Comparison of ENCODE assay signal across 20 cellular contexts in the genomic region with DNA sequence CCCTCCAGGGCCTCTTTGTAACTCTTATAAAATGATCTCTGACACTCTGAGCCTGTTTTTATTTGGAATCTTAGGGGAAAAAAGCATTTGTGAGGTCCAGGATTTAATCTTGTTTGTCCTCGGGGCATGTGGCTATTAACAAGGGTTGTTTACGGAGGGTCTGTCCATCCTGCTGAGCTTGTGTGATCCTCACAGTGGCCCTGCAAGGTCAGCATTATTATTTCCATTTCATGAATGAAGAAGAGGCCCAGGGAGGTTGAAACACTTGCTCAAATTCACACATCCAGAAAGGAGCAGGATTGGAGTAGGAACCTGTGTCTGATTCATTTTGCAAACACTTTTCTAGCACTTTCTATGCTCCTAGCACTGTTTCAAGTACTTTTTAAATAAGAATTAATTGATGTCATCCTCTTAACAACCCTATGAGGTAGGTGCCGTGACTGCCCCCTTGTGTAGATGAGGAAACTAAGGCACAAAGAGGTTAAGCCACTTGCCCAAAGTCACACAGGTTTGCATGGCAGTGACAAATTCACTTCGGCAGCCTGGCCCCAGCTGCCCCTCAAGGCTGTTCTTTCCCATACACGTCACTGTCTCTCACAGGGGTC.
DNase-seq lines count a peak whose midpoint lies in the region; ATAC-seq and TF ChIP-seq lines count a peak whose summit lies in the region.
"Had no signal": no experiment of that assay in that cellular context is flagged by ENCODE, and none has a peak within 500 bp of the region (broad histone marks: within the 10 kb centered on the region; RNA-seq: fewer than 3 reads in every experiment).

No MANE protein-coding gene starts in this region.

- ATAC-seq in SK-N-SH treated with all-trans-retinoic acid at 6 μM for 48 hours = no peak
- ATAC-seq: body of pancreas, right cardiac atrium, Right ventricle myocardium inferior, T-helper 17 cell had no signal

- H2AFZ ChIP-seq in SK-N-SH (ENCODE audit: low read depth) = no peak overlapping the region
- H2AFZ ChIP-seq in smooth muscle cell (ENCODE audit: low read depth) = no peak overlapping the region

- TF ChIP-seq CTCF in SK-N-SH (IDR thresholded peaks at IDR 0.05) (peak; percentile 8; the same call in 1 of the 2 replicates), NB4 (IDR thresholded peaks at IDR 0.05; ENCODE audit: low read depth, low read length) (no peak), endodermal cell (conservative IDR thresholded peaks at IDR 0.05) (peak; percentile 62), smooth muscle cell (IDR thresholded peaks at IDR 0.05; ENCODE audit: borderline replicate concordance, insufficient read depth, poor library complexity, severe bottlenecking) (peak; percentile 9)

- CTCF ChIA-PET in SK-N-SH (lab: Yijun Ruan, JAX) = interaction anchor here (0.8 to 2.2 kb wide), 6 partner anchors 9 to 234 kb away, joined by 3 to 6 read pairs (median 4); no protein-coding TSS in a partner anchor
- CTCF ChIA-PET in activated naive CD4-positive, alpha-beta T cell treated with anti-CD3 and anti-CD28 coated beads, Interleukin-2, amount 10 ng/mL, durations not matched to agents 7 days and 5 days (lab: Charles Lee) = no interaction called here

- peak; percentile 49 for TF ChIP-seq RAD21 in SK-N-SH (IDR thresholded peaks at IDR 0.05; ENCODE audit: low read length)

- no peaks in the 10 kb centered on the region for H3K27me3 Mint-ChIP-seq in endodermal cell (ENCODE audit: insufficient read depth)
- no peaks in the 10 kb centered on the region for H3K27me3 Mint-ChIP-seq in activated naive CD4-positive, alpha-beta T cell treated with anti-CD3 and anti-CD28 coated beads, Interleukin-2, amount 10 ng/mL, durations not matched to agents 7 days and 5 days

- H3K79me2 ChIP-seq in SK-N-SH (ENCODE audit: insufficient read depth) (no peaks in the 10 kb centered on the region), smooth muscle cell (ENCODE audit: low read depth) (no peaks in the 10 kb centered on the region)

- H3K27me3 ChIP-seq in SK-N-SH (ENCODE audit: insufficient read depth) (no peaks in the 10 kb centered on the region), endodermal cell (ENCODE audit: control insufficient read depth, insufficient read depth, low read length, poor library complexity, severe bottlenecking) (no peaks in the 10 kb centered on the region), smooth muscle cell (ENCODE audit: low read depth) (no peaks in the 10 kb centered on the region)
- H3K27me3 ChIP-seq: body of pancreas had no signal

- H3K4me1 Mint-ChIP-seq in endodermal cell = peaks cover 29% of the 10 kb centered on the region
- H3K4me1 Mint-ChIP-seq in activated naive CD4-positive, alpha-beta T cell treated with anti-CD3 and anti-CD28 coated beads, Interleukin-2, amount 10 ng/mL, durations not matched to agents 7 days and 5 days = no peaks in the 10 kb centered on the region
- H3K4me1 Mint-ChIP-seq: T-helper 17 cell had no signal

- H3F3A ChIP-seq in SK-N-SH (replicated peaks; ENCODE audit: insufficient read depth) (no peaks in the 10 kb centered on the region), smooth muscle cell (ENCODE audit: low read depth) (no peaks in the 10 kb centered on the region)

- no peak overlapping the region for H3K9ac ChIP-seq in SK-N-SH
- H3K9ac ChIP-seq in endodermal cell (ENCODE audit: extremely low read depth, low read length, poor library complexity, severe bottlenecking) = no peak overlapping the region
- no peak overlapping the region for H3K9ac ChIP-seq in smooth muscle cell (ENCODE audit: low read depth)

- H3K36me3 ChIP-seq in SK-N-SH (replicated peaks in 1 of 2; ENCODE audit: control insufficient read depth in 1 of 2, insufficient read depth in 2 of 2, low read length in 1 of 2) (no peaks in the 10 kb centered on the region), endodermal cell (ENCODE audit: control insufficient read depth, insufficient read depth, low read length) (no peaks in the 10 kb centered on the region), smooth muscle cell (ENCODE audit: low read depth) (no peaks in the 10 kb centered on the region)

- H3K27ac ChIP-seq in SK-N-SH (ENCODE audit: low read depth in 2 of 2, low read length in 1 of 2) (no peak overlapping the region; a peak in 1 of 4 replicates), endodermal cell (ENCODE audit: low read depth, low read length) (no peak overlapping the region), smooth muscle cell (ENCODE audit: low read depth) (no peak overlapping the region)
- H3K27ac ChIP-seq: body of pancreas had no signal

- POLR2A ChIA-PET in SK-N-SH (lab: Yijun Ruan, JAX) = no interaction called here

- no peak overlapping the region for H3K4me3 Mint-ChIP-seq in endodermal cell
- H3K4me3 Mint-ChIP-seq in activated naive CD4-positive, alpha-beta T cell treated with anti-CD3 and anti-CD28 coated beads, Interleukin-2, amount 10 ng/mL, durations not matched to agents 7 days and 5 days = no peak overlapping the region
- H3K4me3 Mint-ChIP-seq: activated naive CD4-positive, alpha-beta T cell treated with anti-CD3 and anti-CD28 coated beads for 36 hours; HFFc6; mesothelial cell of epicardium; T-helper 17 cell had no signal

- DNase-seq in SK-N-SH (peak; percentile 40), NB4 (ENCODE audit: low read depth) (peak; percentile 62), endodermal cell (peak; percentile 56), smooth muscle cell (lab: John Stamatoyannopoulos, UW; ENCODE audit: unreplicated experiment) (no peak), GM03348 (ENCODE audit: low spot score) (no peak), ecto neural progenitor cell (ENCODE audit: low spot score) (no peak)
- DNase-seq in activated naive CD4-positive, alpha-beta T cell treated with anti-CD3 and anti-CD28 coated beads, Interleukin-2, amount 10 ng/mL, durations not matched to agents 7 days and 5 days = no peak
- DNase-seq: activated CD4-positive, CD25-positive, alpha-beta regulatory T cell treated with anti-CD3 and anti-CD28 coated beads, Interleukin-2, amount 50 U/mL, for 72 hours; activated CD8-positive, alpha-beta memory T cell treated with anti-CD3 and anti-CD28 coated beads, Interleukin-2, amount 50 U/mL, for 4 hours; activated naive CD4-positive, alpha-beta T cell treated with anti-CD3 and anti-CD28 coated beads for 36 hours; body of pancreas; head of caudate nucleus; HFFc6; MV-4-11; NCI-H2171; right cardiac atrium; T-helper 17 cell had no signal

- H3K4me1 ChIP-seq in SK-N-SH (ENCODE audit: control insufficient read depth in 1 of 2, insufficient read depth in 2 of 2, low read depth in 1 of 2, low read length in 1 of 2) = peaks cover 0 to 18% of the 10 kb centered on the region in 2 experiments; a peak in 2 of 4 replicates
- no peaks in the 10 kb centered on the region for H3K4me1 ChIP-seq in endodermal cell (ENCODE audit: control insufficient read depth, insufficient read depth, low read length)
- no peaks in the 10 kb centered on the region for H3K4me1 ChIP-seq in smooth muscle cell (ENCODE audit: low read depth)
- H3K4me1 ChIP-seq: body of pancreas had no signal

- H3K9me3 ChIP-seq in SK-N-SH = no peaks in the 10 kb centered on the region
- H3K9me3 ChIP-seq in endodermal cell (ENCODE audit: control insufficient read depth, low read length) = peaks cover 4% of the 10 kb centered on the region
- H3K9me3 ChIP-seq in smooth muscle cell (replicated peaks; ENCODE audit: low read depth) = no peaks in the 10 kb centered on the region
- H3K9me3 ChIP-seq: body of pancreas had no signal

- WGBS in SK-N-SH (ENCODE audit: low lambda C conversion rate) = 64% methylated on average over 5 of the region's 5 CpGs
- 69 to 70% methylated on average over 4 to 5 of the region's 5 CpGs for WGBS in endodermal cell (ENCODE audit: insufficient coverage in 1 of 2, insufficient read length in 1 of 2), 2 experiments
- 77% methylated on average over 5 of the region's 5 CpGs for WGBS in smooth muscle cell (ENCODE audit: low lambda C conversion rate)

- H4K20me1 ChIP-seq in SK-N-SH (ENCODE audit: insufficient read depth) (no peaks in the 10 kb centered on the region), smooth muscle cell (ENCODE audit: low read depth) (no peaks in the 10 kb centered on the region)

- no peaks in the 10 kb centered on the region for H3K9me2 ChIP-seq in SK-N-SH

- TF ChIP-seq EP300 in SK-N-SH (IDR thresholded peaks at IDR 0.05; ENCODE audit: borderline replicate concordance in 1 of 2, low read depth in 1 of 2, low read length in 1 of 2) = no peak

- H3K4me2 ChIP-seq in SK-N-SH (no peak overlapping the region), smooth muscle cell (no peak overlapping the region)

- H3K4me3 ChIP-seq in SK-N-SH (ENCODE audit: low read depth in 2 of 2, low read length in 1 of 2) (no peak overlapping the region), NB4 (ENCODE audit: low read depth, low read length) (no peak overlapping the region), endodermal cell (ENCODE audit: low read length) (no peak overlapping the region), smooth muscle cell (no peak overlapping the region)
- H3K4me3 ChIP-seq: body of pancreas had no signal

- TF ChIP-seq POLR2A in NB4 (IDR thresholded peaks at IDR 0.05; ENCODE audit: extremely low read depth, insufficient read length) = no peak

- H3K36me3 Mint-ChIP-seq in endodermal cell (ENCODE audit: low read depth) = no peaks in the 10 kb centered on the region
- no peaks in the 10 kb centered on the region for H3K36me3 Mint-ChIP-seq in activated naive CD4-positive, alpha-beta T cell treated with anti-CD3 and anti-CD28 coated beads, Interleukin-2, amount 10 ng/mL, durations not matched to agents 7 days and 5 days
- H3K36me3 Mint-ChIP-seq: mesothelial cell of epicardium had no signal

- peak overlapping the region; percentile 38 for H3K27ac Mint-ChIP-seq in endodermal cell
- no peak overlapping the region for H3K27ac Mint-ChIP-seq in activated naive CD4-positive, alpha-beta T cell treated with anti-CD3 and anti-CD28 coated beads, Interleukin-2, amount 10 ng/mL, durations not matched to agents 7 days and 5 days
- H3K27ac Mint-ChIP-seq: activated naive CD4-positive, alpha-beta T cell treated with anti-CD3 and anti-CD28 coated beads for 36 hours; HFFc6; mesothelial cell of epicardium; T-helper 17 cell had no signal

- peaks cover 10% of the 10 kb centered on the region for H3K9me3 Mint-ChIP-seq in endodermal cell
- no peaks in the 10 kb centered on the region for H3K9me3 Mint-ChIP-seq in activated naive CD4-positive, alpha-beta T cell treated with anti-CD3 and anti-CD28 coated beads, Interleukin-2, amount 10 ng/mL, durations not matched to agents 7 days and 5 days
- H3K9me3 Mint-ChIP-seq: activated naive CD4-positive, alpha-beta T cell treated with anti-CD3 and anti-CD28 coated beads for 36 hours had no signal

TF ChIP-seq in SK-N-SH, 30 proteins besides CTCF, POLR2A, EP300 and RAD21 (continues in another document):
- TF ChIP-seq, protein P1, sequence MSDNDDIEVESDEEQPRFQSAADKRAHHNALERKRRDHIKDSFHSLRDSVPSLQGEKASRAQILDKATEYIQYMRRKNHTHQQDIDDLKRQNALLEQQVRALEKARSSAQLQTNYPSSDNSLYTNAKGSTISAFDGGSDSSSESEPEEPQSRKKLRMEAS (IDR thresholded peaks at IDR 0.05; ENCODE audit: low read depth) = no peak

TF ChIP-seq in SK-N-SH treated with all-trans-retinoic acid at 6 μM for 48 hours, 23 proteins besides CTCF, POLR2A, EP300 and RAD21:
- TF ChIP-seq GLIS3 (CRISPR knock-in tag; IDR thresholded peaks at IDR 0.05) (no peak), TOX (CRISPR knock-in tag; IDR thresholded peaks at IDR 0.05; ENCODE audit: borderline replicate concordance) (no peak), ISL1 (CRISPR knock-in tag; IDR thresholded peaks at IDR 0.05) (no peak)

Comparison
In these comparisons a context has a peak if more than half of its experiments do, and no peak if none do; other contexts are left out.
1. DNase-seq: peak in SK-N-SH (single experiment), NB4 (single experiment) and endodermal cell (single experiment); none in smooth muscle cell (single experiment), activated naive CD4-positive, alpha-beta T cell treated with anti-CD3 and anti-CD28 coated beads, Interleukin-2, amount 10 ng/mL, durations not matched to agents 7 days and 5 days (single experiment), GM03348 (single experiment) and ecto neural progenitor cell (single experiment).